Comparison of ENCODE assay signal across 24 cellular contexts in the genomic region with DNA sequence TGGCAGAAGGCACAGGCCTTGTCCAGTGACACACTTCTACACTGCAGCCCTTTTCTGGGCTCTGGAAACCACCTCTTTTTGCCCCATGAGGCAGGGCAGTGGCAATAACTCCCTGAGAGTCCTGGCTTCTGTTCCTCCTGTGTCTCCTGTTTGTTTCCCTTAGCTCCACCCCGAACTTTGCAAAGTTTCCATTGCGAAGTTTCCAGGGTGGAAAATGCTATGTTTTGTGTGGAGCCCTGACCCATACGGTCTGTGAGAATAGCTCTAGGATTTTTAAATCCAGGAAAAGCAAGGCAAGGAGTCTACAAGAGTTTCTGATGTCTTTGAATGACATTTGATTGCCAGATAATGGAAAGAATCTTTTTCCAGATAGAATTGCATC.
"Had no signal": no experiment of that assay in that cellular context is flagged by ENCODE, and none has a peak within 500 bp of the region (broad histone marks: within the 10 kb centered on the region; RNA-seq: fewer than 3 reads in every experiment).

No MANE protein-coding gene starts in this region.

- H3K4me3 ChIP-seq: gastrocnemius medialis, pancreas, psoas muscle, right atrium auricular region, thoracic aorta, upper lobe of left lung had no signal

- H3K4me3 Mint-ChIP-seq: activated CD4-positive, alpha-beta memory T cell treated with anti-CD3 and anti-CD28 coated beads for 36 hours; activated naive CD4-positive, alpha-beta T cell treated with anti-CD3 and anti-CD28 coated beads for 36 hours; activated naive CD8-positive, alpha-beta T cell treated with anti-CD3 and anti-CD28 coated beads, Interleukin-2, amount 10 ng/mL, durations not matched to agents 7 days and 5 days; memory B cell; nephron; stimulated activated naive B cell treated with anti-CD40 and anti-IgM and Interleukin-4, amounts not matched to agents 10 μg/mL and 1 μg/mL and 100 μg/mL, for 72 hours; T-helper 1 cell treated with Interleukin-12 subunit alpha and Interleukin-12 subunit beta and Interleukin-4 antibody, amounts not matched to agents 30 μg/mL and 1 μg/mL, for 36 hours had no signal

- FAIRE-seq: pancreas had no signal

- H3K27me3 ChIP-seq: gastrocnemius medialis, right atrium auricular region, upper lobe of left lung had no signal

- H3K9me3 Mint-ChIP-seq: activated CD4-positive, alpha-beta memory T cell treated with anti-CD3 and anti-CD28 coated beads for 36 hours; activated naive CD4-positive, alpha-beta T cell treated with anti-CD3 and anti-CD28 coated beads for 36 hours; activated naive CD8-positive, alpha-beta T cell treated with anti-CD3 and anti-CD28 coated beads, Interleukin-2, amount 10 ng/mL, durations not matched to agents 7 days and 5 days; memory B cell; nephron; stimulated activated naive B cell treated with anti-CD40 and anti-IgM and Interleukin-4, amounts not matched to agents 10 μg/mL and 1 μg/mL and 100 μg/mL, for 72 hours; T-helper 1 cell treated with Interleukin-12 subunit alpha and Interleukin-12 subunit beta and Interleukin-4 antibody, amounts not matched to agents 30 μg/mL and 1 μg/mL, for 36 hours had no signal

- DNase-seq: activated CD4-positive, alpha-beta T cell treated with anti-CD3 and anti-CD28 coated beads for 48 hours; activated CD4-positive, CD25-positive, alpha-beta regulatory T cell; activated effector memory CD4-positive, alpha-beta T cell treated with Interleukin-2 at 50 U/mL for 16 hours; activated naive CD4-positive, alpha-beta T cell treated with anti-CD3 and anti-CD28 coated beads for 36 hours; activated naive CD8-positive, alpha-beta T cell treated with anti-CD3 and anti-CD28 coated beads, Interleukin-2, amount 10 ng/mL, durations not matched to agents 7 days and 5 days; activated T-cell treated with anti-CD3 and anti-CD28 coated beads, Interleukin-2, amount 50 U/mL, for 48 hours; amygdala; erythroblast; gastrocnemius medialis; hypothalamus; left cardiac atrium; psoas muscle; stimulated activated CD4-positive, alpha-beta T cell treated with anti-CD3 and anti-CD28 coated beads, Interleukin-15, amount 100 ng/mL, for 24 hours; stimulated activated CD4-positive, alpha-beta T cell treated with anti-CD3 and anti-CD28 coated beads, Interleukin-2, amount 100 ng/mL, for 48 hours; stimulated activated CD8-positive, alpha-beta memory T cell treated with anti-CD3 and anti-CD28 coated beads, Interleukin-4, amount 100 ng/mL, for 48 hours; stimulated activated naive B cell treated with anti-CD40 and anti-IgM and Interleukin-4, amounts not matched to agents 10 μg/mL and 1 μg/mL and 100 μg/mL, for 72 hours had no signal

- H3K27ac Mint-ChIP-seq: activated CD4-positive, alpha-beta memory T cell treated with anti-CD3 and anti-CD28 coated beads for 36 hours; activated naive CD4-positive, alpha-beta T cell treated with anti-CD3 and anti-CD28 coated beads for 36 hours; activated naive CD8-positive, alpha-beta T cell treated with anti-CD3 and anti-CD28 coated beads, Interleukin-2, amount 10 ng/mL, durations not matched to agents 7 days and 5 days; memory B cell; nephron; stimulated activated naive B cell treated with anti-CD40 and anti-IgM and Interleukin-4, amounts not matched to agents 10 μg/mL and 1 μg/mL and 100 μg/mL, for 72 hours; T-helper 1 cell treated with Interleukin-12 subunit alpha and Interleukin-12 subunit beta and Interleukin-4 antibody, amounts not matched to agents 30 μg/mL and 1 μg/mL, for 36 hours had no signal

- ATAC-seq: gastrocnemius medialis; left cardiac atrium; psoas muscle; stimulated activated naive B cell treated with anti-CD40 and anti-IgM and Interleukin-4, amounts not matched to agents 10 μg/mL and 1 μg/mL and 100 μg/mL, for 72 hours had no signal

- H3K9me3 ChIP-seq: gastrocnemius medialis, psoas muscle, right atrium auricular region, thoracic aorta, upper lobe of left lung had no signal

- H3K4me1 Mint-ChIP-seq: activated naive CD8-positive, alpha-beta T cell treated with anti-CD3 and anti-CD28 coated beads, Interleukin-2, amount 10 ng/mL, durations not matched to agents 7 days and 5 days; memory B cell; stimulated activated naive B cell treated with anti-CD40 and anti-IgM and Interleukin-4, amounts not matched to agents 10 μg/mL and 1 μg/mL and 100 μg/mL, for 72 hours had no signal

- H3K4me1 ChIP-seq: gastrocnemius medialis, pancreas, psoas muscle, right atrium auricular region, upper lobe of left lung had no signal

- H3K36me3 Mint-ChIP-seq: activated CD4-positive, alpha-beta memory T cell treated with anti-CD3 and anti-CD28 coated beads for 36 hours; activated naive CD8-positive, alpha-beta T cell treated with anti-CD3 and anti-CD28 coated beads, Interleukin-2, amount 10 ng/mL, durations not matched to agents 7 days and 5 days; memory B cell; stimulated activated naive B cell treated with anti-CD40 and anti-IgM and Interleukin-4, amounts not matched to agents 10 μg/mL and 1 μg/mL and 100 μg/mL, for 72 hours had no signal

- H3K27ac ChIP-seq: gastrocnemius medialis, pancreas, psoas muscle, right atrium auricular region, thoracic aorta, upper lobe of left lung had no signal

- H3K36me3 ChIP-seq: gastrocnemius medialis, pancreas, right atrium auricular region, thoracic aorta, upper lobe of left lung had no signal
